Comparison of ENCODE assay signal across 1 cellular context in the genomic region with DNA sequence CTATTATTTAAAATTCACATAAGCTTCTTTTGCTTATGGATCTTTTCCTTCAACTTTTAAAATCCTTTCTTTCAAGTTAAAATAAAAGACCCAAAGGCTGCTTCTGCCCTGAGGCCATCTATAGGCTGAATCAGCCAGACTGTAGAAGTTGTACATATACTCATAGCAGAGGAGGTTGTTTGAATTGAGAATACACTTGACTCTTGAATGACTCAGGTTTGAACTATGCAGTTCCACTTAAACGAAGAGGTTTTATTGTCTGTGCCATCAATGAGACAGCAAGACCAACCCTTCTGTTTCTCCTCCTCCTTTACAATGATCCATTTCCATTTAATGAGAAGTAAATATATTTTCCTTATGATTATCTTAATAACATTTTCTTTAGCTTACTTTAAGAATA.
TF ChIP-seq lines count a peak whose summit lies in the region.

No MANE protein-coding gene starts in this region.

TF ChIP-seq in WTC11, 78 proteins besides CTCF, POLR2A, EP300 and RAD21 (continued from another document):
- TF ChIP-seq ATF6 (CRISPR knock-in tag; IDR thresholded peaks at IDR 0.05) (no peak), TEAD4 (CRISPR knock-in tag; IDR thresholded peaks at IDR 0.05) (no peak), FOXP1 (CRISPR knock-in tag; IDR thresholded peaks at IDR 0.05; ENCODE audit: borderline replicate concordance) (no peak), MXD4 (CRISPR knock-in tag; IDR thresholded peaks at IDR 0.05; ENCODE audit: borderline replicate concordance) (no peak), ATF1 (CRISPR knock-in tag; IDR thresholded peaks at IDR 0.05) (no peak), TCF7 (CRISPR knock-in tag; IDR thresholded peaks at IDR 0.05; ENCODE audit: low read depth) (no peak)
